ENCODE assay signal across 20 cellular contexts in genomic region chr16:24946155-24946554, GRCh38.
"Had no signal": no experiment of that assay in that cellular context is flagged by ENCODE, and none has a peak within 500 bp of the region (broad histone marks: within the 10 kb centered on the region; RNA-seq: fewer than 3 reads in every experiment).

No MANE protein-coding gene starts in this region.

- H3K27me3 Mint-ChIP-seq: effector memory CD8-positive, alpha-beta T cell; natural killer cell treated with Interleukin-12 subunit alpha and Interleukin-12 subunit beta and Interleukin-15 and Interleukin-18, amount 100 ng/mL, for 72 hours; progenitor cell of endocrine pancreas; stimulated activated naive CD8-positive, alpha-beta T cell treated with anti-CD3 and anti-CD28 coated beads, Interleukin-15, Interleukin-2, amounts not matched to agents 100 ng/mL and 50 ng/mL, for 24 hours had no signal

- H3K4me3 Mint-ChIP-seq: effector memory CD8-positive, alpha-beta T cell; natural killer cell treated with Interleukin-12 subunit alpha and Interleukin-12 subunit beta and Interleukin-15 and Interleukin-18, amount 100 ng/mL, for 72 hours; neural progenitor cell; stimulated activated naive CD8-positive, alpha-beta T cell treated with anti-CD3 and anti-CD28 coated beads, Interleukin-15, Interleukin-2, amounts not matched to agents 100 ng/mL and 50 ng/mL, for 24 hours had no signal

- DNase-seq: cortex of kidney; effector memory CD8-positive, alpha-beta T cell; erythroblast; esophagus squamous epithelium; foreskin melanocyte; glutamatergic neuron; heart right ventricle; hippocampal formation; left cardiac atrium; left lung; mesendoderm; right lobe of liver; small intestine; stimulated activated CD4-positive, alpha-beta T cell treated with anti-CD3 and anti-CD28 coated beads, Interleukin-15, amount 100 ng/mL, for 24 hours; stimulated activated CD4-positive, alpha-beta T cell treated with anti-CD3 and anti-CD28 coated beads, Interleukin-2, amount 100 ng/mL, for 48 hours; upper lobe of left lung had no signal

- ATAC-seq: effector memory CD8-positive, alpha-beta T cell; heart right ventricle; left cardiac atrium; left lung; natural killer cell treated with Interleukin-12 subunit alpha and Interleukin-12 subunit beta and Interleukin-15 and Interleukin-18, amount 100 ng/mL, for 72 hours; right lobe of liver had no signal

- H3K4me1 Mint-ChIP-seq: neural progenitor cell had no signal

- H3K27ac Mint-ChIP-seq: natural killer cell treated with Interleukin-12 subunit alpha and Interleukin-12 subunit beta and Interleukin-15 and Interleukin-18, amount 100 ng/mL, for 72 hours; neural progenitor cell; progenitor cell of endocrine pancreas; stimulated activated naive CD8-positive, alpha-beta T cell treated with anti-CD3 and anti-CD28 coated beads, Interleukin-15, Interleukin-2, amounts not matched to agents 100 ng/mL and 50 ng/mL, for 24 hours had no signal

- H3K9me3 Mint-ChIP-seq: effector memory CD8-positive, alpha-beta T cell; natural killer cell treated with Interleukin-12 subunit alpha and Interleukin-12 subunit beta and Interleukin-15 and Interleukin-18, amount 100 ng/mL, for 72 hours; neural progenitor cell; stimulated activated naive CD8-positive, alpha-beta T cell treated with anti-CD3 and anti-CD28 coated beads, Interleukin-15, Interleukin-2, amounts not matched to agents 100 ng/mL and 50 ng/mL, for 24 hours had no signal
